23 cellular contexts compared by ENCODE assay signal in the genomic region with DNA sequence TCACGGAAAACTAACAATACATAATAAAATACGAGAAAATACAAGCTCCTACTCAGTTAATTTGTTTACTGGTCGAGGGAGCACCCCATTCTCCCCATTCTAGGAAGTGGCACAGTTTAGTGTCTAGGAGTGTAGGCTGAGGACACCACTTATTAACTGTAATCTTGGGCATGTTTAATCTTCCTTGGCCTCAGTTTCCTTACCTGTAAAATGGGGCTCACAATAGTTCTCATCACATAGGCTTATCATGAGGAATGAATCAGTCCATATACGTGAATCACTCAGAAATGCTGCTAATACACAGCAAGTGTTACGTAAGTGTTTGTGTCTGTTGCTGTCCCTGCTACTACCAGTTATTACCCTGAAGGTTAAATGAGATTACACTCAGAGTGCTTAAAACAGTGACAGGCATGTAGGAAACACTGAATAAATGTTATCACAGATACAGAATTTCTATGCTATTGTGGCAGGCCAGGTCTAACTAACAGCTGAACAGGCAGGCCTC.
DNase-seq lines count a peak whose midpoint lies in the region; ATAC-seq and TF ChIP-seq lines count a peak whose summit lies in the region.
"Had no signal": no experiment of that assay in that cellular context is flagged by ENCODE, and none has a peak within 500 bp of the region (broad histone marks: within the 10 kb centered on the region; RNA-seq: fewer than 3 reads in every experiment).

No MANE protein-coding gene starts in this region.

- H2AFZ ChIP-seq in OCI-LY1 (ENCODE audit: low read length), result no peak overlapping the region
- H2AFZ ChIP-seq: PC-9 had no signal

- intact Hi-C loops in heart right ventricle (cut with DNase I), result loop anchor here in 2 of 10 donors (10.0 kb wide), 3 partner anchors 156 to 1006 kb away; no protein-coding TSS in a partner anchor

- no peaks in the 10 kb centered on the region for H3K9me3 Mint-ChIP-seq in memory B cell
- H3K9me3 Mint-ChIP-seq: activated B cell treated with CpG ODN at 0.5 μM for 24 hours had no signal

- H3K27ac Mint-ChIP-seq in memory B cell, result peak overlapping the region; percentile 15
- H3K27ac Mint-ChIP-seq: activated B cell treated with CpG ODN at 0.5 μM for 24 hours; activated naive CD8-positive, alpha-beta T cell; progenitor cell of endocrine pancreas had no signal

- no peak overlapping the region for H3K4me3 Mint-ChIP-seq in memory B cell
- H3K4me3 Mint-ChIP-seq: activated B cell treated with CpG ODN at 0.5 μM for 24 hours; activated naive CD8-positive, alpha-beta T cell had no signal

- no peaks in the 10 kb centered on the region for H3K27me3 Mint-ChIP-seq in memory B cell
- H3K27me3 Mint-ChIP-seq: activated B cell treated with CpG ODN at 0.5 μM for 24 hours; activated naive CD8-positive, alpha-beta T cell; progenitor cell of endocrine pancreas had no signal

- TF ChIP-seq CTCF in OCI-LY1 (IDR thresholded peaks at IDR 0.05; ENCODE audit: low read length) (no peak), choroid plexus epithelial cell (conservative IDR thresholded peaks at IDR 0.05; ENCODE audit: low read depth, low read length) (no peak), heart right ventricle (IDR thresholded peaks at IDR 0.05) (no peak)

- H3K9me3 ChIP-seq in OCI-LY1 (ENCODE audit: low read length) (no peaks in the 10 kb centered on the region), heart right ventricle (no peaks in the 10 kb centered on the region)
- H3K9me3 ChIP-seq: BE2C, neutrophil, upper lobe of left lung had no signal

- no peak overlapping the region for H3K9ac ChIP-seq in OCI-LY1 (ENCODE audit: low read length)

- no peaks in the 10 kb centered on the region for H3K9me2 ChIP-seq in OCI-LY1 (ENCODE audit: low read depth, low read length)

- H4K20me1 ChIP-seq in OCI-LY1 (ENCODE audit: insufficient read depth, low read length), result no peaks in the 10 kb centered on the region

- ATAC-seq in memory B cell (ENCODE audit: low read depth) (no peak), heart right ventricle (no peak)

- 0 out of 2 replicates have a peak, but pooled peaks cover 6% of the 10 kb centered on the region for H3K79me2 ChIP-seq in OCI-LY1 (ENCODE audit: insufficient read depth, low read length)

- H3K4me3 ChIP-seq in OCI-LY1 (ENCODE audit: low read depth, low read length, poor library complexity, severe bottlenecking) (no peak overlapping the region), choroid plexus epithelial cell (ENCODE audit: low read depth, low read length) (no peak overlapping the region), heart right ventricle (no peak overlapping the region)
- H3K4me3 ChIP-seq: PC-9, upper lobe of left lung had no signal

- H3K27me3 ChIP-seq in OCI-LY1 (ENCODE audit: insufficient read depth, low read length), result no peaks in the 10 kb centered on the region
- no peaks in the 10 kb centered on the region for H3K27me3 ChIP-seq in heart right ventricle
- H3K27me3 ChIP-seq: BE2C, neutrophil, upper lobe of left lung had no signal

- H3K4me1 ChIP-seq in OCI-LY1 (ENCODE audit: insufficient read depth, low read length, severe bottlenecking) (peaks cover 32% of the 10 kb centered on the region), heart right ventricle (peaks cover 0 to 6% (median 0%) of the 10 kb centered on the region in 9 donors)
- H3K4me1 ChIP-seq: BE2C had no signal

- no peak overlapping the region for H3K4me2 ChIP-seq in OCI-LY1 (ENCODE audit: low read length)
- H3K4me2 ChIP-seq: PC-9 had no signal

- H3K36me3 ChIP-seq in OCI-LY1 (ENCODE audit: insufficient read depth, low read length) (peaks cover 10% of the 10 kb centered on the region; the same call in 1 of the 2 replicates), heart right ventricle (no peaks in the 10 kb centered on the region)
- H3K36me3 ChIP-seq: BE2C, neutrophil, upper lobe of left lung had no signal

- WGBS in heart right ventricle, 2 donors, result 74 to 76% methylated on average over 5 of the region's 5 CpGs

- peak; percentile 20 for DNase-seq in ELR (ENCODE audit: low read depth)
- peak; percentile 23 for DNase-seq in choroid plexus epithelial cell (ENCODE audit: low read depth)
- DNase-seq in memory B cell (ENCODE audit: low spot score in 2 of 2), result no peak
- DNase-seq in heart right ventricle, result no peak
- no peak for DNase-seq in NK-92 treated with Interleukin-12 subunit alpha and Interleukin-12 subunit beta, amount 100 ng/mL, for 24 hours (lab: John Stamatoyannopoulos, UW)
- DNase-seq in NCI-H146 treated with DMSO at 0.1 percent for 48 hours (lab: John Stamatoyannopoulos, UW; ENCODE audit: unreplicated experiment), result no peak
- no peak for DNase-seq in NCI-H128 (lab: John Stamatoyannopoulos, UW; ENCODE audit: unreplicated experiment)
- DNase-seq: activated B cell treated with CpG ODN at 0.5 μM for 24 hours; activated CD4-positive, alpha-beta T cell treated with anti-CD3 and anti-CD28 coated beads, Interleukin-2, amount 50 U/mL, for 48 hours; BE2C; NCI-H1092 treated with DMSO at 0.1 percent for 48 hours; NCI-H2029 treated with DMSO at 0.1 percent for 48 hours; NCI-H2227 treated with DMSO at 0.1 percent for 48 hours; NCI-H774; PC-9; SHP77 treated with DMSO at 0.1 percent for 48 hours; T1000; upper lobe of left lung had no signal

- H3K27ac ChIP-seq in OCI-LY1 (ENCODE audit: low read depth, low read length, poor library complexity, severe bottlenecking) (peak overlapping the region; percentile 21), heart right ventricle (no peak overlapping the region)
- H3K27ac ChIP-seq: epithelial cell of prostate, neutrophil, PC-9, upper lobe of left lung had no signal

- no peaks in the 10 kb centered on the region for H3F3A ChIP-seq in OCI-LY1 (ENCODE audit: insufficient read depth, low read length)

- peaks cover 45% of the 10 kb centered on the region for H3K4me1 Mint-ChIP-seq in memory B cell

- peaks cover 20% of the 10 kb centered on the region for H3K36me3 Mint-ChIP-seq in memory B cell
- H3K36me3 Mint-ChIP-seq: activated naive CD8-positive, alpha-beta T cell had no signal

Comparison
In these comparisons a context has a peak if more than half of its experiments do, and no peak if none do; other contexts are left out.
1. DNase-seq: peak in ELR (single experiment) and choroid plexus epithelial cell (single experiment); none in memory B cell (0 of 2), heart right ventricle (0 of 2), NK-92 treated with Interleukin-12 subunit alpha and Interleukin-12 subunit beta, amount 100 ng/mL, for 24 hours (single experiment), NCI-H146 treated with DMSO at 0.1 percent for 48 hours (single experiment) and NCI-H128 (single experiment).